ENCODE assay signal across 15 cellular contexts in genomic region chr2:68747413-68747812, GRCh38. TPM values are rescaled to one million over a fixed set of nuclear protein-coding genes. Genes with fewer than 3 reads are reported as not detected.
DNase-seq lines count a peak whose midpoint lies in the region; TF ChIP-seq lines count a peak whose summit lies in the region.
"Had no signal": no experiment of that assay in that cellular context is flagged by ENCODE, and none has a peak within 500 bp of the region (broad histone marks: within the 10 kb centered on the region; RNA-seq: fewer than 3 reads in every experiment).

No MANE protein-coding gene starts in this region.

- peak; percentile 24 for DNase-seq in activated T-cell treated with anti-CD3 and anti-CD28 coated beads, Interleukin-2, amount 50 U/mL, for 24 hours
- no peak for DNase-seq in activated T-cell treated with anti-CD3 and anti-CD28 coated beads for 4 hours
- DNase-seq in activated T-helper 2 cell treated with anti-CD3 and anti-CD28 coated beads, Interferon-gamma antibody, Interleukin-2, Interleukin-4, amounts not matched to agents 10 μg/mL and 5 μg/mL and 100 μg/mL, durations not matched to agents 14 hours and 24 hours and 36 hours (ENCODE audit: low spot score), result peak; percentile 4
- no peak for DNase-seq in nephron progenitor cell
- DNase-seq in NCI-H2196 treated with DMSO at 0.1 percent for 48 hours (lab: John Stamatoyannopoulos, UW; ENCODE audit: unreplicated experiment), result no peak
- no peak for DNase-seq in HFFc6
- DNase-seq in dedifferentiated amniotic fluid mesenchymal stem cell (ENCODE audit: extremely low spot score), result no peak
- DNase-seq: Caco-2, NCI-H2029, small intestine had no signal

- TF ChIP-seq CTCF in DOHH2 (IDR thresholded peaks at IDR 0.05; ENCODE audit: low read depth, low read length, poor library complexity, severe bottlenecking), result no peak
- no peak for TF ChIP-seq CTCF in nephron progenitor cell (IDR thresholded peaks at IDR 0.05)
- no peak for TF ChIP-seq CTCF in HFFc6 (IDR thresholded peaks at IDR 0.05)

- H3K4me1 ChIP-seq in DOHH2 (ENCODE audit: control insufficient read depth, low read length), result peaks cover 73% of the 10 kb centered on the region
- H3K4me1 ChIP-seq: Caco-2, parathyroid adenoma had no signal

- peaks cover 46% of the 10 kb centered on the region for H3K79me2 ChIP-seq in DOHH2 (ENCODE audit: control insufficient read depth, low read length)
- H3K79me2 ChIP-seq: parathyroid adenoma had no signal

- no peaks in the 10 kb centered on the region for H3K27me3 ChIP-seq in DOHH2 (ENCODE audit: control insufficient read depth, low read length)

- intact Hi-C loops in activated T-helper 2 cell treated with anti-CD3 and anti-CD28 coated beads, Interferon-gamma antibody, Interleukin-2, Interleukin-4, amounts not matched to agents 10 μg/mL and 5 μg/mL and 100 μg/mL, durations not matched to agents 14 hours and 24 hours and 36 hours (cut with micrococcal nuclease), result no loop called here

- no peaks in the 10 kb centered on the region for H3K27me3 Mint-ChIP-seq in activated T-cell treated with anti-CD3 and anti-CD28 coated beads, Interleukin-2, amount 50 U/mL, for 24 hours
- no peaks in the 10 kb centered on the region for H3K27me3 Mint-ChIP-seq in activated T-helper 2 cell treated with anti-CD3 and anti-CD28 coated beads, Interferon-gamma antibody, Interleukin-2, Interleukin-4, amounts not matched to agents 10 μg/mL and 5 μg/mL and 100 μg/mL, durations not matched to agents 14 hours and 24 hours and 36 hours (ENCODE audit: low read depth)
- no peaks in the 10 kb centered on the region for H3K27me3 Mint-ChIP-seq in nephron progenitor cell (ENCODE audit: low read depth, poor library complexity)
- peaks cover 25% of the 10 kb centered on the region for H3K27me3 Mint-ChIP-seq in HFFc6 (ENCODE audit: insufficient read depth)
- H3K27me3 Mint-ChIP-seq: stimulated activated naive CD8-positive, alpha-beta T cell treated with anti-CD3 and anti-CD28 coated beads, Interleukin-15, amount 100 ng/mL, for 72 hours had no signal

- peak overlapping the region; percentile 14 for H3K4me3 ChIP-seq in DOHH2 (ENCODE audit: low read length)

- peak overlapping the region; percentile 48 for H3K4me2 ChIP-seq in DOHH2 (ENCODE audit: low read length)

- H3K27ac Mint-ChIP-seq in activated T-cell treated with anti-CD3 and anti-CD28 coated beads, Interleukin-2, amount 50 U/mL, for 24 hours, result peak overlapping the region; percentile 78
- peak overlapping the region; percentile 44 for H3K27ac Mint-ChIP-seq in activated T-helper 2 cell treated with anti-CD3 and anti-CD28 coated beads, Interferon-gamma antibody, Interleukin-2, Interleukin-4, amounts not matched to agents 10 μg/mL and 5 μg/mL and 100 μg/mL, durations not matched to agents 14 hours and 24 hours and 36 hours
- H3K27ac Mint-ChIP-seq in nephron progenitor cell (peak overlapping the region; percentile 18), HFFc6 (no peak overlapping the region)

- peaks cover 65% of the 10 kb centered on the region for H3K36me3 Mint-ChIP-seq in activated T-cell treated with anti-CD3 and anti-CD28 coated beads, Interleukin-2, amount 50 U/mL, for 24 hours (ENCODE audit: low read depth)
- H3K36me3 Mint-ChIP-seq in activated T-helper 2 cell treated with anti-CD3 and anti-CD28 coated beads, Interferon-gamma antibody, Interleukin-2, Interleukin-4, amounts not matched to agents 10 μg/mL and 5 μg/mL and 100 μg/mL, durations not matched to agents 14 hours and 24 hours and 36 hours (ENCODE audit: low read depth), result peaks cover 74% of the 10 kb centered on the region
- H3K36me3 Mint-ChIP-seq in nephron progenitor cell (ENCODE audit: low read depth), result no peaks in the 10 kb centered on the region
- H3K36me3 Mint-ChIP-seq in HFFc6 (ENCODE audit: low read depth), result no peaks in the 10 kb centered on the region

- H3K9me3 Mint-ChIP-seq in activated T-cell treated with anti-CD3 and anti-CD28 coated beads, Interleukin-2, amount 50 U/mL, for 24 hours, result no peaks in the 10 kb centered on the region
- no peaks in the 10 kb centered on the region for H3K9me3 Mint-ChIP-seq in activated T-helper 2 cell treated with anti-CD3 and anti-CD28 coated beads, Interferon-gamma antibody, Interleukin-2, Interleukin-4, amounts not matched to agents 10 μg/mL and 5 μg/mL and 100 μg/mL, durations not matched to agents 14 hours and 24 hours and 36 hours
- H3K9me3 Mint-ChIP-seq in nephron progenitor cell (no peaks in the 10 kb centered on the region), HFFc6 (no peaks in the 10 kb centered on the region)

- no peaks in the 10 kb centered on the region for H3K9me3 ChIP-seq in DOHH2 (ENCODE audit: control insufficient read depth, insufficient read depth, low read length)
- H3K9me3 ChIP-seq: Caco-2 had no signal

- H3K4me1 Mint-ChIP-seq in activated T-cell treated with anti-CD3 and anti-CD28 coated beads, Interleukin-2, amount 50 U/mL, for 24 hours (ENCODE audit: low read depth), result peaks cover 93% of the 10 kb centered on the region
- H3K4me1 Mint-ChIP-seq in activated T-helper 2 cell treated with anti-CD3 and anti-CD28 coated beads, Interferon-gamma antibody, Interleukin-2, Interleukin-4, amounts not matched to agents 10 μg/mL and 5 μg/mL and 100 μg/mL, durations not matched to agents 14 hours and 24 hours and 36 hours (ENCODE audit: low read depth), result peaks cover 81% of the 10 kb centered on the region
- H3K4me1 Mint-ChIP-seq in nephron progenitor cell (no peaks in the 10 kb centered on the region), HFFc6 (ENCODE audit: low read depth) (peaks cover 26% of the 10 kb centered on the region; the same call in 1 of the 2 replicates)

- H3K4me3 Mint-ChIP-seq in activated T-cell treated with anti-CD3 and anti-CD28 coated beads, Interleukin-2, amount 50 U/mL, for 24 hours, result peak overlapping the region; percentile 2
- H3K4me3 Mint-ChIP-seq in activated T-helper 2 cell treated with anti-CD3 and anti-CD28 coated beads, Interferon-gamma antibody, Interleukin-2, Interleukin-4, amounts not matched to agents 10 μg/mL and 5 μg/mL and 100 μg/mL, durations not matched to agents 14 hours and 24 hours and 36 hours (ENCODE audit: low read depth), result no peak overlapping the region
- H3K4me3 Mint-ChIP-seq in nephron progenitor cell, result no peak overlapping the region
- H3K4me3 Mint-ChIP-seq in HFFc6, result no peak overlapping the region

- peaks cover 14% of the 10 kb centered on the region for H3K36me3 ChIP-seq in DOHH2 (ENCODE audit: control insufficient read depth, low read length)

- no peaks in the 10 kb centered on the region for H3K9me2 ChIP-seq in DOHH2 (replicated peaks; ENCODE audit: control insufficient read depth, low read length)

- H4K20me1 ChIP-seq in DOHH2 (ENCODE audit: control insufficient read depth, insufficient read depth, low read depth, low read length), result no peaks in the 10 kb centered on the region

- peaks cover 10% of the 10 kb centered on the region for H3F3A ChIP-seq in DOHH2 (ENCODE audit: control insufficient read depth, insufficient read depth)

- H3K27ac ChIP-seq in DOHH2 (ENCODE audit: low read depth, low read length), result no peak overlapping the region
- H3K27ac ChIP-seq: parathyroid adenoma had no signal

RNA-seq across cellular contexts. Expression of gene ARHGAP25, which starts 12.8 kb away (rescaled TPM):
- 39.9 and 41.3 TPM in 2 replicates for total RNA-seq in activated T-helper 2 cell treated with anti-CD3 and anti-CD28 coated beads, Interferon-gamma antibody, Interleukin-2, Interleukin-4, amounts not matched to agents 10 μg/mL and 5 μg/mL and 100 μg/mL, durations not matched to agents 14 hours and 24 hours and 36 hours
- not detected for total RNA-seq in HFFc6 (2021; fragmentation: NEBNext Ultra II Directional; extraction: Animal tissue kit (Norgen Biotek cat#: 25700))
- total RNA-seq: G401, HepG2 had no signal

Comparison
In these comparisons a context has a peak if more than half of its experiments do, and no peak if none do; other contexts are left out.
1. DNase-seq: peak in activated T-cell treated with anti-CD3 and anti-CD28 coated beads, Interleukin-2, amount 50 U/mL, for 24 hours (single experiment) and activated T-helper 2 cell treated with anti-CD3 and anti-CD28 coated beads, Interferon-gamma antibody, Interleukin-2, Interleukin-4, amounts not matched to agents 10 μg/mL and 5 μg/mL and 100 μg/mL, durations not matched to agents 14 hours and 24 hours and 36 hours (single experiment); none in activated T-cell treated with anti-CD3 and anti-CD28 coated beads for 4 hours (single experiment), nephron progenitor cell (single experiment), NCI-H2196 treated with DMSO at 0.1 percent for 48 hours (single experiment), HFFc6 (single experiment) and dedifferentiated amniotic fluid mesenchymal stem cell (single experiment).
2. RNA of gene ARHGAP25, which starts 12.8 kb away (total RNA-seq): 39.9 to 41.3 TPM in activated T-helper 2 cell treated with anti-CD3 and anti-CD28 coated beads, Interferon-gamma antibody, Interleukin-2, Interleukin-4, amounts not matched to agents 10 μg/mL and 5 μg/mL and 100 μg/mL, durations not matched to agents 14 hours and 24 hours and 36 hours; not detected in HFFc6; every median in the first group is over 10 times any median in the second.